Comparison of ENCODE assay signal across 17 cellular contexts in the genomic region with DNA sequence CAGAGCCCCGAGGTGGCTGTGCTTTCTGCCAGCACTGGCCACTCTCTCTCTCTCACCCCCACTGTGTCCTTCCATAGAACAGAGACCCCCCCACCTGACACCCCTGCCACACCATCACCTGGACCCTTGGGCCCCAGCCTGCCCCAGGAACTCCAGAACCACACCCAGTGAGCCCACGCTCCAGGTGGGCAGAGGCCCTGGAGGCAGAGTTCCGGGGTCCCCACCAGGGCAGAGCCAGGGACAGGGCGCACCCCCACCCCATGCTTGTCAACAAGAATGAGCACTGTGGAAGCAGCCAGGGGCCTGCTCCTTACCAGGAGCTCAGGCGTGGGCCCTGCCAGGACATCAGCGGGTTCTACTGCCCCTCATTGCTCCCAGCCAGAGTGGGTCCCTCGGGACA. TPM values are rescaled to one million over a fixed set of nuclear protein-coding genes. Genes with fewer than 3 reads are reported as not detected.
DNase-seq lines count a peak whose midpoint lies in the region; ATAC-seq and TF ChIP-seq lines count a peak whose summit lies in the region.
"Had no signal": no experiment of that assay in that cellular context is flagged by ENCODE, and none has a peak within 500 bp of the region (broad histone marks: within the 10 kb centered on the region; RNA-seq: fewer than 3 reads in every experiment).

No MANE protein-coding gene starts in this region.

- H3K36me3 ChIP-seq in neuronal stem cell (replicated peaks in 1 of 2; ENCODE audit: control insufficient read depth in 2 of 2, insufficient read depth in 2 of 2, low read length in 2 of 2) (peaks cover 10 to 95% of the 10 kb centered on the region in 2 donors), sigmoid colon (no peaks in the 10 kb centered on the region)

- no peak overlapping the region for H4K8ac ChIP-seq in neuronal stem cell (ENCODE audit: low read depth, low read length)

- no peak for TF ChIP-seq POLR2A in sigmoid colon (IDR thresholded peaks at IDR 0.05)

- no peak overlapping the region for H2BK15ac ChIP-seq in neuronal stem cell (ENCODE audit: low read length)

- no peak overlapping the region for H3K4ac ChIP-seq in neuronal stem cell (ENCODE audit: low read length)

- no peaks in the 10 kb centered on the region for H3K27me3 Mint-ChIP-seq in activated naive CD4-positive, alpha-beta T cell treated with anti-CD3 and anti-CD28 coated beads, Interleukin-2, amount 10 ng/mL, durations not matched to agents 7 days and 5 days
- H3K27me3 Mint-ChIP-seq in chondrocyte (ENCODE audit: low read depth), result no peaks in the 10 kb centered on the region
- H3K27me3 Mint-ChIP-seq: CD4-positive, alpha-beta memory T cell had no signal

- H3K23ac ChIP-seq in neuronal stem cell (ENCODE audit: low read depth, low read length, poor library complexity), result no peak overlapping the region

- no peak overlapping the region for H2BK5ac ChIP-seq in neuronal stem cell (ENCODE audit: low read length)

- no peak overlapping the region for H3K4me3 Mint-ChIP-seq in activated naive CD4-positive, alpha-beta T cell treated with anti-CD3 and anti-CD28 coated beads, Interleukin-2, amount 10 ng/mL, durations not matched to agents 7 days and 5 days
- no peak overlapping the region for H3K4me3 Mint-ChIP-seq in chondrocyte (ENCODE audit: unreplicated experiment)
- H3K4me3 Mint-ChIP-seq: CD14-positive monocyte; CD4-positive, alpha-beta memory T cell; HFFc6 had no signal

- intact Hi-C loops in sigmoid colon (cut with DNase I), result no loop called here

- no CpG with 5 or more reads among the region's 7 CpGs for WGBS in neuronal stem cell (ENCODE audit: extremely low coverage in 2 of 2, insufficient read length in 2 of 2, insufficient replicate concordance in 1 of 2), 2 donors
- WGBS in sigmoid colon, 2 donors, result 90 to 95% methylated on average over 7 of the region's 7 CpGs

- CTCF ChIA-PET in activated naive CD4-positive, alpha-beta T cell treated with anti-CD3 and anti-CD28 coated beads, Interleukin-2, amount 10 ng/mL, durations not matched to agents 7 days and 5 days (lab: Charles Lee), result no interaction called here

- no peak overlapping the region for H4K91ac ChIP-seq in neuronal stem cell (ENCODE audit: low read depth, low read length, poor library complexity)

- no peak overlapping the region for H3K4me3 ChIP-seq in neuronal stem cell (ENCODE audit: low read length in 2 of 2)
- no peak overlapping the region for H3K4me3 ChIP-seq in sigmoid colon
- H3K4me3 ChIP-seq: BLaER1, GM23248, HAP-1 had no signal

- ATAC-seq in HG03442 (IDR thresholded peaks at IDR 0.05; ENCODE audit: unreplicated experiment), result no peak
- no peak for ATAC-seq in GM18909 (IDR thresholded peaks at IDR 0.05; ENCODE audit: poor library complexity, unreplicated experiment)

- H2BK120ac ChIP-seq in neuronal stem cell (ENCODE audit: low read depth, low read length), result no peak overlapping the region

- H3K79me1 ChIP-seq in neuronal stem cell (ENCODE audit: low read depth, low read length), result peaks cover 7% of the 10 kb centered on the region

- H3K18ac ChIP-seq in neuronal stem cell (ENCODE audit: low read length), result no peak overlapping the region

- no peak overlapping the region for H3K9ac ChIP-seq in neuronal stem cell (ENCODE audit: low read depth, low read length, poor library complexity)
- H3K9ac ChIP-seq: BLaER1, GM23248 had no signal

- no peak overlapping the region for H2AK5ac ChIP-seq in neuronal stem cell (ENCODE audit: low read depth, low read length)

- no peak for TF ChIP-seq EP300 in sigmoid colon (IDR thresholded peaks at IDR 0.05)

- H3K27ac ChIP-seq in neuronal stem cell (replicated peaks; ENCODE audit: low read length) (no peak overlapping the region), sigmoid colon (no peak overlapping the region)
- H3K27ac ChIP-seq: BLaER1, GM23248 had no signal

- no peak overlapping the region for H2BK12ac ChIP-seq in neuronal stem cell (ENCODE audit: low read length)

- H3K9me3 ChIP-seq in neuronal stem cell (replicated peaks in 1 of 2; ENCODE audit: control insufficient read depth in 2 of 2, insufficient read depth in 1 of 2, low read depth in 1 of 2, low read length in 2 of 2) (peaks cover 0 to 2% of the 10 kb centered on the region in 2 donors), sigmoid colon (no peaks in the 10 kb centered on the region)
- H3K9me3 ChIP-seq: BLaER1, HAP-1 had no signal

- H3K27ac Mint-ChIP-seq in activated naive CD4-positive, alpha-beta T cell treated with anti-CD3 and anti-CD28 coated beads, Interleukin-2, amount 10 ng/mL, durations not matched to agents 7 days and 5 days, result no peak overlapping the region
- no peak overlapping the region for H3K27ac Mint-ChIP-seq in chondrocyte (ENCODE audit: unreplicated experiment)
- H3K27ac Mint-ChIP-seq: HFFc6 had no signal

- H3K36me3 Mint-ChIP-seq in activated naive CD4-positive, alpha-beta T cell treated with anti-CD3 and anti-CD28 coated beads, Interleukin-2, amount 10 ng/mL, durations not matched to agents 7 days and 5 days, result peaks cover 29% of the 10 kb centered on the region
- peaks cover 5% of the 10 kb centered on the region for H3K36me3 Mint-ChIP-seq in chondrocyte (ENCODE audit: low read depth)

- H3K27me3 ChIP-seq in neuronal stem cell (ENCODE audit: control insufficient read depth in 3 of 3, insufficient read depth in 3 of 3, low read depth in 1 of 3, low read length in 3 of 3), result no peaks in the 10 kb centered on the region
- no peaks in the 10 kb centered on the region for H3K27me3 ChIP-seq in sigmoid colon
- H3K27me3 ChIP-seq: BLaER1 had no signal

- H3K9me3 Mint-ChIP-seq in activated naive CD4-positive, alpha-beta T cell treated with anti-CD3 and anti-CD28 coated beads, Interleukin-2, amount 10 ng/mL, durations not matched to agents 7 days and 5 days, result no peaks in the 10 kb centered on the region
- no peaks in the 10 kb centered on the region for H3K9me3 Mint-ChIP-seq in chondrocyte (ENCODE audit: low read depth)
- H3K9me3 Mint-ChIP-seq: CD14-positive monocyte; CD4-positive, alpha-beta memory T cell; HFFc6 had no signal

- H3K14ac ChIP-seq in neuronal stem cell (ENCODE audit: low read length), result peak overlapping the region; percentile 47

- TF ChIP-seq CTCF in chondrocyte (IDR thresholded peaks at IDR 0.05) (no peak), sigmoid colon (IDR thresholded peaks at IDR 0.05) (no peak)

- H2AFZ ChIP-seq in neuronal stem cell (ENCODE audit: low read length), result no peak overlapping the region
- H2AFZ ChIP-seq: GM23248 had no signal

- H3K4me1 ChIP-seq in neuronal stem cell (ENCODE audit: control insufficient read depth in 2 of 2, insufficient read depth in 1 of 2, low read depth in 1 of 2, low read length in 2 of 2) (no peaks in the 10 kb centered on the region), sigmoid colon (no peaks in the 10 kb centered on the region)
- H3K4me1 ChIP-seq: BLaER1, HAP-1 had no signal

- peak; percentile 16 for DNase-seq in activated naive CD4-positive, alpha-beta T cell treated with anti-CD3 and anti-CD28 coated beads, Interleukin-2, amount 10 ng/mL, durations not matched to agents 7 days and 5 days
- no peak for DNase-seq in activated naive CD4-positive, alpha-beta T cell treated with Interleukin-2 at 50 U/mL for 16 hours
- DNase-seq in chondrocyte (ENCODE audit: low spot score) (peak; percentile 84), neuronal stem cell (ENCODE audit: low spot score) (no peak), sigmoid colon (peak; percentile 43), DMS114 treated with DMSO at 0.1 percent for 48 hours (lab: John Stamatoyannopoulos, UW; ENCODE audit: unreplicated experiment) (no peak)
- DNase-seq: 8988T; CD4-positive, alpha-beta memory T cell; DMS79 treated with DMSO at 0.1 percent for 48 hours; GF-D8; GM23248; HFFc6 had no signal

- no peak overlapping the region for H3K4me2 ChIP-seq in neuronal stem cell (ENCODE audit: insufficient read depth, low read length, poor library complexity, severe bottlenecking)
- H3K4me2 ChIP-seq: BLaER1 had no signal

- H3K4me1 Mint-ChIP-seq in activated naive CD4-positive, alpha-beta T cell treated with anti-CD3 and anti-CD28 coated beads, Interleukin-2, amount 10 ng/mL, durations not matched to agents 7 days and 5 days, result no peaks in the 10 kb centered on the region
- peaks cover 2% of the 10 kb centered on the region for H3K4me1 Mint-ChIP-seq in chondrocyte (ENCODE audit: low read depth)

RNA-seq across cellular contexts. Expression of a gene that starts 14.6 kb away (rescaled TPM):
- 4.4 to 13.8 TPM (median 4.5 TPM) in 3 replicates for total RNA-seq in chondrocyte
- 11.4 TPM for polyA plus RNA-seq in neuronal stem cell (2013, experiment 1 of 2)
- 10.5 TPM for polyA plus RNA-seq in neuronal stem cell (2013, experiment 2 of 2)
- 1 to 10 TPM; 2.8 to 7.7 (median 4.7) TPM for total RNA-seq in sigmoid colon
- polyA plus RNA-seq in sigmoid colon, result 10 to 100 TPM in 1 of 3 donors, 1 to 10 TPM in 2; 1.4 to 16.4 (median 1.8) TPM

RNA-seq across cellular contexts. Expression of a gene that starts 15.6 kb away (rescaled TPM):
- total RNA-seq in chondrocyte (43.1 to 54.2 TPM (median 44.3 TPM) in 3 replicates), sigmoid colon (10 to 100 TPM; 41.3 to 63.5 (median 56.8) TPM)
- polyA plus RNA-seq in neuronal stem cell (2013, experiment 1 of 2), result 36.4 TPM
- polyA plus RNA-seq in neuronal stem cell (2013, experiment 2 of 2), result 38.0 TPM
- polyA plus RNA-seq in sigmoid colon, result 10 to 100 TPM; 76.3 to 89.7 (median 78.7) TPM

RNA-seq across cellular contexts. Expression of a gene that starts 32.6 kb away (rescaled TPM):
- total RNA-seq in chondrocyte (21.5 to 34.1 TPM (median 22.6 TPM) in 3 replicates), sigmoid colon (10 to 100 TPM; 18.9 to 47.9 (median 33.2) TPM)
- 19.9 TPM for polyA plus RNA-seq in neuronal stem cell (2013, experiment 1 of 2)
- 20.1 TPM for polyA plus RNA-seq in neuronal stem cell (2013, experiment 2 of 2)
- 10 to 100 TPM; 27.0 to 40.2 (median 29.1) TPM for polyA plus RNA-seq in sigmoid colon

RNA-seq across cellular contexts. Expression of a gene that starts 53.8 kb away (rescaled TPM):
- 0.48 to 2.2 TPM (median 1.5 TPM) in 3 replicates for total RNA-seq in chondrocyte
- 1.3 TPM for polyA plus RNA-seq in neuronal stem cell (2013, experiment 1 of 2)
- polyA plus RNA-seq in neuronal stem cell (2013, experiment 2 of 2), result 1.4 TPM
- total RNA-seq in sigmoid colon, result 1 to 10 TPM in 1 of 4 donors, under 1 TPM in 1, not detected in 2; 0.41 to 1.7 TPM
- polyA plus RNA-seq in sigmoid colon, result 10 to 100 TPM in 1 of 3 donors, 1 to 10 TPM in 2; 3.9 to 39.2 (median 7.8) TPM
- polyA plus RNA-seq: CD14-positive monocyte had no signal

Comparison
In these comparisons a context has a peak if more than half of its experiments do, and no peak if none do; other contexts are left out.
1. DNase-seq: peak in activated naive CD4-positive, alpha-beta T cell treated with anti-CD3 and anti-CD28 coated beads, Interleukin-2, amount 10 ng/mL, durations not matched to agents 7 days and 5 days (single experiment), chondrocyte (single experiment) and sigmoid colon (single experiment); none in activated naive CD4-positive, alpha-beta T cell treated with Interleukin-2 at 50 U/mL for 16 hours (single experiment), neuronal stem cell (single experiment) and DMS114 treated with DMSO at 0.1 percent for 48 hours (single experiment).